In genomic region chr16:31351246-31351936, GRCh38 we compare ENCODE assay signal across 18 cellular contexts. TPM values are rescaled to one million over a fixed set of nuclear protein-coding genes. Genes with fewer than 3 reads are reported as not detected.
DNase-seq lines count a peak whose midpoint lies in the region; ATAC-seq, FAIRE-seq and TF ChIP-seq lines count a peak whose summit lies in the region.
"Had no signal": no experiment of that assay in that cellular context is flagged by ENCODE, and none has a peak within 500 bp of the region (broad histone marks: within the 10 kb centered on the region; RNA-seq: fewer than 3 reads in every experiment).

No MANE protein-coding gene starts in this region.

- peak overlapping the region; percentile 14 for H2AK5ac ChIP-seq in neuronal stem cell (ENCODE audit: low read depth, low read length)

- no peak overlapping the region for H3K23ac ChIP-seq in neuronal stem cell (ENCODE audit: low read depth, low read length, poor library complexity)

- no peak overlapping the region for H3K4ac ChIP-seq in neuronal stem cell (ENCODE audit: low read length)

- CTCF ChIA-PET in GM12878 (lab: Yijun Ruan, JAX), result interaction anchor here (0.8 to 1.0 kb wide), 2 partner anchors 108 to 167 kb away, joined by 3 to 4 read pairs; partner anchors contain the start of gene ARMC5

- H3K4me3 Mint-ChIP-seq in CD14-positive monocyte (peak overlapping the region; percentile 75 to 90), neural progenitor cell (no peak overlapping the region)
- H3K4me3 Mint-ChIP-seq: CD4-positive, alpha-beta T cell; T-helper 17 cell had no signal

- TF ChIP-seq CTCF in CD14-positive monocyte (IDR thresholded peaks at IDR 0.05) (no peak), GM13976 (IDR thresholded peaks at IDR 0.05; ENCODE audit: borderline replicate concordance, control extremely low read depth, extremely low read depth, insufficient read depth, missing control alignments) (no peak), GM12878 (IDR thresholded peaks at IDR 0.05 in 2 of 3, conservative IDR thresholded peaks at IDR 0.05 in 1 of 3; ENCODE audit: control insufficient read depth in 2 of 3, extremely low read depth in 1 of 3, insufficient read depth in 1 of 3, low read depth in 3 of 3, low read length in 3 of 3) (no peak), neural progenitor cell (IDR thresholded peaks at IDR 0.05) (no peak)

- no peaks in the 10 kb centered on the region for H3K79me1 ChIP-seq in neuronal stem cell (ENCODE audit: low read depth, low read length)

- H3K9me3 Mint-ChIP-seq in CD14-positive monocyte (peaks cover 0 to 6% (median 1%) of the 10 kb centered on the region in 7 donors), neural progenitor cell (peaks cover 3% of the 10 kb centered on the region)
- H3K9me3 Mint-ChIP-seq: CD4-positive, alpha-beta T cell had no signal

- H3K4me1 ChIP-seq in GM12878 (ENCODE audit: control insufficient read depth, insufficient read depth, low read length), result peaks cover 60% of the 10 kb centered on the region
- H3K4me1 ChIP-seq in neuronal stem cell (ENCODE audit: control insufficient read depth in 2 of 2, insufficient read depth in 1 of 2, low read depth in 1 of 2, low read length in 2 of 2), result peaks cover 0 to 3% of the 10 kb centered on the region in 2 donors
- no peaks in the 10 kb centered on the region for H3K4me1 ChIP-seq in neural progenitor cell
- H3K4me1 ChIP-seq: pancreas had no signal

- TF ChIP-seq RAD21 in GM12878 (IDR thresholded peaks at IDR 0.05; ENCODE audit: insufficient read depth, low read depth, low read length), result no peak

- H3K4me3 ChIP-seq in GM12878, result peak overlapping the region; percentile 57; the same call in 1 of the 2 replicates
- no peak overlapping the region for H3K4me3 ChIP-seq in neuronal stem cell (ENCODE audit: low read length in 2 of 2)
- no peak overlapping the region for H3K4me3 ChIP-seq in neural progenitor cell
- H3K4me3 ChIP-seq: lung, pancreas had no signal

- H2BK120ac ChIP-seq in neuronal stem cell (ENCODE audit: low read depth, low read length), result no peak overlapping the region

- no peak overlapping the region for H2BK5ac ChIP-seq in neuronal stem cell (ENCODE audit: low read length)

- in situ Hi-C loops in GM13976 (cut with MboI; ENCODE audit: low sequenced_read_pairs, unreplicated experiment) (loop anchor here (25.0 kb wide), 1 partner anchor 164 kb away; the partner anchor contains the start of gene FUS), GM12878 (cut with MboI) (loop anchor here (10.0 kb wide), 1 partner anchor 523 kb away; the partner anchor contains the start of gene ZNF267)

- H3K27ac Mint-ChIP-seq in CD14-positive monocyte (peak overlapping the region; percentile 100), neural progenitor cell (no peak overlapping the region)
- H3K27ac Mint-ChIP-seq: CD4-positive, alpha-beta T cell; T-helper 17 cell had no signal

- no peak for FAIRE-seq in GM12878 (lab: Jason Lieb, UNC)
- FAIRE-seq: pancreas had no signal

- H2AFZ ChIP-seq in GM12878 (ENCODE audit: control insufficient read depth, low read depth, low read length) (peak overlapping the region; percentile 16), neuronal stem cell (ENCODE audit: low read length) (no peak overlapping the region), neural progenitor cell (replicated peaks) (no peak overlapping the region)

- RAD21 ChIA-PET in GM12878 (lab: Charles Lee; ENCODE audit: unreplicated experiment), result no interaction called here

- peak; percentile 69 to 71; a peak in 2 of 4 replicates for TF ChIP-seq EP300 in GM12878 (IDR thresholded peaks at IDR 0.05; ENCODE audit: borderline replicate concordance in 1 of 2, control insufficient read depth in 1 of 2, low read depth in 2 of 2, low read length in 2 of 2)

- no peak overlapping the region for H2BK12ac ChIP-seq in neuronal stem cell (ENCODE audit: low read length)

- H2BK15ac ChIP-seq in neuronal stem cell (ENCODE audit: low read length), result no peak overlapping the region

- intact Hi-C loops in CD14-positive monocyte (cut with micrococcal nuclease) (loop anchor here (5.0 kb wide), 4 partner anchors 49 to 521 kb away; partner anchors contain the start of genes ARMC5 (in 1 of the 2), KAT8 (in 1 of the 2) and ZNF267 (in 1 of the 2)), GM12878 (cut with micrococcal nuclease; ENCODE audit: unreplicated experiment) (loop anchor here (5.0 to 10.0 kb wide), 2 partner anchors 84 to 523 kb away; partner anchors contain the start of gene ZNF267)

- H3K27me3 ChIP-seq in GM12878 (replicated peaks in 1 of 2; ENCODE audit: control insufficient read depth in 2 of 2, insufficient read depth in 2 of 2, low read length in 1 of 2) (no peaks in the 10 kb centered on the region), neuronal stem cell (ENCODE audit: control insufficient read depth in 3 of 3, insufficient read depth in 3 of 3, low read depth in 1 of 3, low read length in 3 of 3) (peaks cover 0 to 9% (median 0%) of the 10 kb centered on the region in 3 experiments), neural progenitor cell (no peaks in the 10 kb centered on the region)
- H3K27me3 ChIP-seq: pancreas had no signal

- POLR2A ChIA-PET in GM12878 (lab: Charles Lee), result interaction anchor here (0.6 to 0.9 kb wide), 2 partner anchors 44 to 118 kb away, joined by 3 to 8 read pairs; no protein-coding TSS in a partner anchor

- peak; percentile 36 for ATAC-seq in GM12878
- no peak for ATAC-seq in left lobe of liver

- no TSS peak for BruUV-seq in GM12878 (replicated peaks; lab: Mats Ljungman, UMichigan)

- peak overlapping the region; percentile 24 for H3K9ac ChIP-seq in GM12878 (ENCODE audit: control insufficient read depth, insufficient read depth, low read length)
- no peak overlapping the region for H3K9ac ChIP-seq in neuronal stem cell (ENCODE audit: low read depth, low read length, poor library complexity)
- no peak overlapping the region for H3K9ac ChIP-seq in neural progenitor cell
- H3K9ac ChIP-seq: KMS-11 had no signal

- H4K8ac ChIP-seq in neuronal stem cell (ENCODE audit: low read depth, low read length), result no peak overlapping the region

- H3K27me3 Mint-ChIP-seq in CD14-positive monocyte (ENCODE audit: low read depth in 3 of 3), result peaks cover 0 to 12% (median 1%) of the 10 kb centered on the region in 3 donors
- H3K27me3 Mint-ChIP-seq in neural progenitor cell (ENCODE audit: insufficient read depth, low read depth), result peaks cover 16% of the 10 kb centered on the region

- peak overlapping the region; percentile 65 for H3K27ac ChIP-seq in GM12878 (ENCODE audit: control insufficient read depth, insufficient read depth)
- H3K27ac ChIP-seq in neuronal stem cell (replicated peaks; ENCODE audit: low read length), result no peak overlapping the region
- H3K27ac ChIP-seq in neural progenitor cell, result no peak overlapping the region
- H3K27ac ChIP-seq: KMS-11 had no signal

- no peak overlapping the region for H3K18ac ChIP-seq in neuronal stem cell (ENCODE audit: low read length)

- H3K36me3 Mint-ChIP-seq in CD14-positive monocyte (peaks cover 28 to 29% of the 10 kb centered on the region in 2 donors), neural progenitor cell (no peaks in the 10 kb centered on the region)

- H3K9me3 ChIP-seq in GM12878 (replicated peaks; ENCODE audit: control insufficient read depth, insufficient read depth, low read length) (peaks cover 2% of the 10 kb centered on the region; the same call in 1 of the 3 replicates), neuronal stem cell (replicated peaks in 1 of 2; ENCODE audit: control insufficient read depth in 2 of 2, insufficient read depth in 1 of 2, low read depth in 1 of 2, low read length in 2 of 2) (no peaks in the 10 kb centered on the region), neural progenitor cell (ENCODE audit: low read depth) (no peaks in the 10 kb centered on the region)
- H3K9me3 ChIP-seq: pancreas had no signal

- SMC1A ChIA-PET in GM12878 (lab: Charles Lee; ENCODE audit: uncharacterized antibody, unreplicated experiment), result interaction anchor here (0.8 to 1.5 kb wide), 4 partner anchors 9 to 209 kb away, joined by 3 to 4 read pairs (median 3); no protein-coding TSS in a partner anchor

- no peak overlapping the region for H3K14ac ChIP-seq in neuronal stem cell (ENCODE audit: low read length)

- no peak overlapping the region for H4K91ac ChIP-seq in neuronal stem cell (ENCODE audit: low read depth, low read length, poor library complexity)

- H3K4me2 ChIP-seq in GM12878 (ENCODE audit: control insufficient read depth, insufficient read depth) (peak overlapping the region; percentile 97), neuronal stem cell (ENCODE audit: insufficient read depth, low read length, poor library complexity, severe bottlenecking) (no peak overlapping the region), neural progenitor cell (no peak overlapping the region)
- H3K4me2 ChIP-seq: KMS-11 had no signal

- H3K79me2 ChIP-seq in GM12878 (ENCODE audit: control insufficient read depth, insufficient read depth, low read length), result no peaks in the 10 kb centered on the region
- H3K79me2 ChIP-seq in neural progenitor cell (ENCODE audit: low read depth), result no peaks in the 10 kb centered on the region

- H4K20me1 ChIP-seq in GM12878 (ENCODE audit: control insufficient read depth, insufficient read depth) (no peaks in the 10 kb centered on the region), neural progenitor cell (ENCODE audit: low read depth) (no peaks in the 10 kb centered on the region)

- H3K36me3 ChIP-seq in GM12878 (ENCODE audit: control insufficient read depth in 2 of 2, insufficient read depth in 2 of 2, low read length in 1 of 2) (no peaks in the 10 kb centered on the region), neuronal stem cell (replicated peaks in 1 of 2; ENCODE audit: control insufficient read depth in 2 of 2, insufficient read depth in 2 of 2, low read length in 2 of 2) (no peaks in the 10 kb centered on the region), neural progenitor cell (no peaks in the 10 kb centered on the region)
- H3K36me3 ChIP-seq: pancreas had no signal

- DNase-seq in CD14-positive monocyte (ENCODE audit: low spot score) (peak; percentile 61), GM13976 (ENCODE audit: low spot score) (peak; percentile 43), GM12878 (ENCODE audit: low read depth, low spot score) (no peak), neuronal stem cell (ENCODE audit: low spot score) (no peak), SIG-M5 (lab: John Stamatoyannopoulos, UW) (no peak), neural progenitor cell (ENCODE audit: low spot score) (no peak), left lobe of liver (ENCODE audit: low spot score) (no peak)
- DNase-seq in central memory CD4-positive, alpha-beta T cell, result no peak
- DNase-seq: activated gamma-delta T cell; CD4-positive, alpha-beta T cell; NCI-H1694; NCI-H526 treated with DMSO at 0.1 percent for 48 hours; T-helper 17 cell had no signal

- H3K4me1 Mint-ChIP-seq in CD14-positive monocyte, result peaks cover 84% of the 10 kb centered on the region
- peaks cover 7% of the 10 kb centered on the region for H3K4me1 Mint-ChIP-seq in neural progenitor cell

- no peaks in the 10 kb centered on the region for H3F3A ChIP-seq in neural progenitor cell (ENCODE audit: low read depth)

- WGBS in GM12878 (ENCODE audit: insufficient coverage, insufficient replicate concordance, low lambda C conversion rate, missing lambda C conversion rate), result 5% methylated on average over 19 of the region's 19 CpGs
- WGBS in neuronal stem cell (ENCODE audit: extremely low coverage in 2 of 2, insufficient read length in 2 of 2, insufficient replicate concordance in 1 of 2), 2 donors, result no CpG with 5 or more reads among the region's 19 CpGs

- TF ChIP-seq POLR2A in GM12878 (IDR thresholded peaks at IDR 0.05; ENCODE audit: low read depth, low read length), result no peak

RNA-seq across cellular contexts. Expression of gene ITGAX, which starts 3.6 kb away (rescaled TPM):
- polyA plus RNA-seq in CD14-positive monocyte (10 to 100 TPM; 40.7 to 71.3 TPM), GM12878 (2011; rRNA removed) (11.9 and 19.8 TPM in 2 replicates), GM12878 (2014; fragmentation: Illumina TruSeq; extraction: Trizol) (15.3 and 21.0 TPM in 2 replicates), GM12878 (2014; fragmentation: Nextera tagmentation; extraction: Ambion mirVana) (1 to 10 TPM; 1.6 to 3.2 TPM), GM12878 (2014; rRNA removed) (37.4 and 42.9 TPM in 2 replicates), GM12878 (2016; fragmentation: Nextera tagmentation; extraction: Ambion mirVana) (1 to 10 TPM; 2.0 to 2.7 TPM)
- 288 and 299 TPM in 2 replicates for total RNA-seq in GM12878 (2013; cell fraction: nucleolus; rRNA removed)
- total RNA-seq in GM12878 (2014; rRNA removed) (22.6 and 23.9 TPM in 2 replicates), GM12878 (2014; rRNA removed; fragmentation: Illumina TruSeq; extraction: Trizol) (15.8 and 16.0 TPM in 2 replicates), GM12878 (2021) (30.0 and 37.9 TPM in 2 replicates), neural progenitor cell (ENCODE audit: low replicate concordance) (not detected in 2 replicates), left lobe of liver (1.8 TPM)
- polyA plus RNA-seq in GM12878 (2011; ENCODE audit: low read depth), result 9.6 TPM
- 16.5 and 19.7 TPM in 2 replicates for polyA plus RNA-seq in GM12878 (2011; cell fraction: cytosol; rRNA removed)
- polyA plus RNA-seq in GM12878 (2011; cell fraction: nucleus; rRNA removed), result 121 and 147 TPM in 2 replicates
- 11.0 and 15.6 TPM in 2 replicates for polyA plus RNA-seq in GM12878 (2012)
- 33.4 and 47.6 TPM in 2 replicates for polyA minus RNA-seq in GM12878 (2011; rRNA and poly(A)+ RNA removed)
- polyA minus RNA-seq in GM12878 (2011; cell fraction: cytosol; rRNA and poly(A)+ RNA removed), result 11.9 and 15.5 TPM in 2 replicates
- 62.6 and 81.1 TPM in 2 replicates for polyA minus RNA-seq in GM12878 (2011; cell fraction: nucleus; rRNA and poly(A)+ RNA removed)
- polyA plus RNA-seq in neuronal stem cell (2013, experiment 1 of 2), result not detected
- polyA plus RNA-seq in neuronal stem cell (2013, experiment 2 of 2), result not detected
- total RNA-seq: RPMI7951 had no signal
- polyA plus RNA-seq: fibroblast of lung had no signal

RNA-seq across cellular contexts. Expression of gene ITGAD, which starts 41.7 kb away (rescaled TPM):
- polyA plus RNA-seq in CD14-positive monocyte (not detected), GM12878 (2011; rRNA removed) (2.1 and 3.6 TPM in 2 replicates), GM12878 (2014; fragmentation: Illumina TruSeq; extraction: Trizol) (0.96 and 1.3 TPM in 2 replicates), GM12878 (2014; fragmentation: Nextera tagmentation; extraction: Ambion mirVana) (under 1 TPM; 0.29 to 0.31 TPM), GM12878 (2014; rRNA removed) (3.1 and 3.3 TPM in 2 replicates), GM12878 (2016; fragmentation: Nextera tagmentation; extraction: Ambion mirVana) (under 1 TPM; 0.81 to 0.92 TPM)
- total RNA-seq in GM12878 (2013; cell fraction: nucleolus; rRNA removed), result 2.4 and 2.7 TPM in 2 replicates
- total RNA-seq in GM12878 (2014; rRNA removed) (2.4 and 2.7 TPM in 2 replicates), GM12878 (2014; rRNA removed; fragmentation: Illumina TruSeq; extraction: Trizol) (1.5 TPM in 2 replicates), GM12878 (2021) (4.0 and 4.8 TPM in 2 replicates), neural progenitor cell (ENCODE audit: low replicate concordance) (not detected in 2 replicates), left lobe of liver (0.70 TPM)
- polyA plus RNA-seq in GM12878 (2011; ENCODE audit: low read depth), result not detected
- 2.5 and 2.7 TPM in 2 replicates for polyA plus RNA-seq in GM12878 (2011; cell fraction: cytosol; rRNA removed)
- 12.8 and 18.9 TPM in 2 replicates for polyA plus RNA-seq in GM12878 (2011; cell fraction: nucleus; rRNA removed)
- polyA plus RNA-seq in GM12878 (2012), result 0.05 and 0.10 TPM in 2 replicates
- 3.4 and 5.2 TPM in 2 replicates for polyA minus RNA-seq in GM12878 (2011; rRNA and poly(A)+ RNA removed)
- 0.80 and 1.0 TPM in 2 replicates for polyA minus RNA-seq in GM12878 (2011; cell fraction: cytosol; rRNA and poly(A)+ RNA removed)
- 6.0 and 6.7 TPM in 2 replicates for polyA minus RNA-seq in GM12878 (2011; cell fraction: nucleus; rRNA and poly(A)+ RNA removed)
- not detected for polyA plus RNA-seq in neuronal stem cell (2013, experiment 1 of 2)
- polyA plus RNA-seq in neuronal stem cell (2013, experiment 2 of 2), result not detected
- total RNA-seq: CD4-positive, alpha-beta T cell; fibroblast of lung; RPMI7951; T-helper 17 cell had no signal
- polyA plus RNA-seq: fibroblast of lung, pancreas had no signal

Comparison
In these comparisons a context has a peak if more than half of its experiments do, and no peak if none do; other contexts are left out.
1. DNase-seq: peak in CD14-positive monocyte (single experiment) and GM13976 (single experiment); none in GM12878 (single experiment), neuronal stem cell (single experiment), SIG-M5 (single experiment), neural progenitor cell (single experiment), left lobe of liver (single experiment) and central memory CD4-positive, alpha-beta T cell (single experiment).